26 cellular contexts compared by ENCODE assay signal in genomic region chr5:160931283-160931682, GRCh38.
"Had no signal": no experiment of that assay in that cellular context is flagged by ENCODE, and none has a peak within 500 bp of the region (broad histone marks: within the 10 kb centered on the region; RNA-seq: fewer than 3 reads in every experiment).

No MANE protein-coding gene starts in this region.

- H3K4me3 ChIP-seq: coronary artery, dorsolateral prefrontal cortex, esophagus muscularis mucosa, gastroesophageal sphincter had no signal

- H3K27ac ChIP-seq: brain microvascular endothelial cell, coronary artery, dorsolateral prefrontal cortex, esophagus muscularis mucosa, gastroesophageal sphincter had no signal

- H3K4me1 ChIP-seq: esophagus muscularis mucosa, gastroesophageal sphincter had no signal

- DNase-seq: activated CD4-positive, alpha-beta T cell treated with anti-CD3 and anti-CD28 coated beads for 4 hours; activated CD4-positive, alpha-beta T cell treated with anti-CD3 and anti-CD28 coated beads, Interleukin-2, amount 10 ng/mL, durations not matched to agents 7 days and 5 days; activated CD4-positive, alpha-beta T cell treated with anti-CD3 and anti-CD28 coated beads, Interleukin-2, amount 50 U/mL, for 48 hours; activated CD4-positive, CD25-positive, alpha-beta regulatory T cell; activated CD4-positive, CD25-positive, alpha-beta regulatory T cell treated with anti-CD3 and anti-CD28 coated beads, Interleukin-2, amount 50 U/mL, for 72 hours; activated CD8-positive, alpha-beta memory T cell treated with anti-CD3 and anti-CD28 coated beads for 24 hours; activated CD8-positive, alpha-beta T cell treated with anti-CD3 and anti-CD28 coated beads for 36 hours; activated effector memory CD4-positive, alpha-beta T cell treated with Interleukin-2 at 50 U/mL for 16 hours; activated gamma-delta T cell treated with Interleukin-2 at 50 U/mL for 16 hours; activated naive CD4-positive, alpha-beta T cell treated with anti-CD3 and anti-CD28 coated beads, Interleukin-2, amount 50 U/mL, for 16 hours; activated naive CD4-positive, alpha-beta T cell treated with Interleukin-2 at 50 U/mL for 16 hours; activated T-cell treated with anti-CD3 and anti-CD28 coated beads, Interleukin-2, amount 50 U/mL, for 4 hours; amniotic stem cell; brain microvascular endothelial cell; dorsolateral prefrontal cortex; effector memory CD4-positive, alpha-beta T cell; foreskin melanocyte; T-helper 1 cell; T-helper 17 cell; T1000 had no signal

- H3K36me3 ChIP-seq: brain microvascular endothelial cell, esophagus muscularis mucosa, gastroesophageal sphincter had no signal

- H3K9me3 ChIP-seq: esophagus muscularis mucosa, gastroesophageal sphincter had no signal

- ATAC-seq: activated CD8-positive, alpha-beta T cell treated with anti-CD3 and anti-CD28 coated beads for 36 hours; activated T-cell treated with anti-CD3 and anti-CD28 coated beads, Interleukin-2, amount 50 U/mL, for 4 hours; activated T-helper 17 cell treated with anti-CD3 and anti-CD28 coated beads, Interleukin-2, amount 50 U/mL, for 72 hours; gastroesophageal sphincter; T-helper 17 cell had no signal

- H3K27me3 ChIP-seq: brain microvascular endothelial cell, dorsolateral prefrontal cortex, esophagus muscularis mucosa, gastroesophageal sphincter had no signal

- FAIRE-seq: astrocyte, bronchial epithelial cell had no signal
